Comparison of ENCODE assay signal across 8 cellular contexts in the genomic region with DNA sequence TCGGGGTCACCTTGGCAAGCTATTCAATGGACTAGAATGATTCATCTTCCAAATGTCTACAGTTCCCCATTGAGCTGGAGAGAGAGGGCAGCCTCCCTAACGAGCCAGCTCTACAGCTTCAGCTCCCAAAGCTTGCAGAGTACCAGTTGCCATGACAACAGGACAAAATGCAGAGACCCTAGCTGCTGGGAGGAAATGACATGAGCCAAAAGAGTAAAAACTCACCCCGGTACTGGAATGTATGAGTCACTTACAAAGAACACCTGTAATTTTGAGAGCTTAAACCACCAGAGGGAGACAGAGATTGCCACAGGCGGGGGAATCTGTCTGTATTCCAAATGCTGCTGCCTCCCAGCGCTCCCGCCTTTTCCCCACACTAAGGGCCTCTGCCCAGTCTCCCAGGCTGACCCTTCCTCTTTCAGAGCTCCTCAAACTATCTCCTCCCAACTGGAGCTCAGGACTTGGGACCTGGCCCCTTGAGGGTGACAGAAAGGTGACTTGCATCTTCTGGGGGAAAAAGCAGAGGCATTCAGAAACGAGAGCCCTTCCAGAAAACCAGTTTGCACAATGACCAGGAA.
DNase-seq lines count a peak whose midpoint lies in the region; ATAC-seq and TF ChIP-seq lines count a peak whose summit lies in the region.

No MANE protein-coding gene starts in this region.

- no CpG with 5 or more reads among the region's 7 CpGs for WGBS in trophoblast cell (ENCODE audit: extremely low coverage, insufficient coverage, insufficient read length)

- H4K91ac ChIP-seq in trophoblast cell (ENCODE audit: low read depth, low read length), result no peak overlapping the region

- DNase-seq in DMS53 (lab: John Stamatoyannopoulos, UW), result peak; percentile 89
- peak; percentile 79 for DNase-seq in GM20000 (ENCODE audit: low spot score)
- DNase-seq in PC-3, result peak; percentile 100
- DNase-seq in activated T-cell treated with anti-CD3 and anti-CD28 coated beads, Interleukin-2, amount 50 U/mL, for 24 hours, result peak; percentile 69
- peak; percentile 51 for DNase-seq in germinal center (ENCODE audit: low spot score)
- DNase-seq in trophoblast cell, result peak; percentile 69 to 93
- DNase-seq in middle frontal gyrus (ENCODE audit: extremely low spot score, low spot score), result no peak

- no peaks in the 10 kb centered on the region for H3K9me3 Mint-ChIP-seq in activated T-cell treated with anti-CD3 and anti-CD28 coated beads, Interleukin-2, amount 50 U/mL, for 24 hours

- H3K4me1 Mint-ChIP-seq in activated T-cell treated with anti-CD3 and anti-CD28 coated beads, Interleukin-2, amount 50 U/mL, for 24 hours (ENCODE audit: low read depth), result peaks cover 22% of the 10 kb centered on the region

- H3K14ac ChIP-seq in trophoblast cell (ENCODE audit: low read length), result no peak overlapping the region

- CTCF ChIA-PET in PC-3 (lab: Charles Lee), result interaction anchor here (0.5 to 3.8 kb wide), 34 partner anchors 9 to 601 kb away, joined by 3 to 124 read pairs (median 7); a partner anchor contains a TSS

- peaks cover 3% of the 10 kb centered on the region for H3K79me1 ChIP-seq in trophoblast cell (ENCODE audit: low read length)

- H3K79me2 ChIP-seq in PC-3 (ENCODE audit: low read length) (no peaks in the 10 kb centered on the region), trophoblast cell (ENCODE audit: control insufficient read depth, insufficient read depth, low read length, poor library complexity) (no peaks in the 10 kb centered on the region)

- intact Hi-C loops in PC-3 (cut with micrococcal nuclease), result loop anchor here (1.0 to 5.0 kb wide), 6 partner anchors 12 to 224 kb away; no protein-coding TSS in a partner anchor

- BruUV-seq in PC-3 (replicated peaks; lab: Mats Ljungman, UMichigan), result no TSS peak

- H4K20me1 ChIP-seq in PC-3 (ENCODE audit: low read length), result no peaks in the 10 kb centered on the region

- H3K4me3 ChIP-seq in PC-3 (ENCODE audit: low read length), result no peak overlapping the region
- H3K4me3 ChIP-seq in trophoblast cell (ENCODE audit: low read depth, low read length), result no peak overlapping the region

- H3K9me3 ChIP-seq in PC-3 (ENCODE audit: low read length) (no peaks in the 10 kb centered on the region), trophoblast cell (ENCODE audit: insufficient read depth, low read depth, low read length) (no peaks in the 10 kb centered on the region)

- 0 out of 2 replicates have a peak overlapping the region, but pooled peaks have one; percentile 1 for H3K27ac ChIP-seq in PC-3 (ENCODE audit: low read length)
- H3K27ac ChIP-seq in trophoblast cell (ENCODE audit: low read depth, low read length), result no peak overlapping the region

- H2BK5ac ChIP-seq in trophoblast cell (ENCODE audit: low read depth, low read length, poor library complexity), result no peak overlapping the region

- peak; percentile 31 for TF ChIP-seq CTCF in GM20000 (IDR thresholded peaks at IDR 0.05; ENCODE audit: extremely low read depth, missing control alignments)
- peak; percentile 100 for TF ChIP-seq CTCF in PC-3 (conservative IDR thresholded peaks at IDR 0.05; ENCODE audit: low read depth, low read length)

- H3K36me3 ChIP-seq in PC-3 (ENCODE audit: low read depth, low read length), result no peaks in the 10 kb centered on the region
- H3K36me3 ChIP-seq in trophoblast cell (ENCODE audit: control insufficient read depth in 1 of 2, insufficient read depth in 2 of 2, low read length in 2 of 2), result no peaks in the 10 kb centered on the region

- ATAC-seq in HG03558 (IDR thresholded peaks at IDR 0.05; ENCODE audit: extremely low read depth, unreplicated experiment), result peak; percentile 84
- ATAC-seq in PC-3, result peak; percentile 84

- H3K23ac ChIP-seq in trophoblast cell (ENCODE audit: low read length), result no peak overlapping the region

- peak overlapping the region; percentile 17 for H2BK12ac ChIP-seq in trophoblast cell (ENCODE audit: low read length)

- no peaks in the 10 kb centered on the region for H3K27me3 Mint-ChIP-seq in activated T-cell treated with anti-CD3 and anti-CD28 coated beads, Interleukin-2, amount 50 U/mL, for 24 hours

- H3K27ac Mint-ChIP-seq in activated T-cell treated with anti-CD3 and anti-CD28 coated beads, Interleukin-2, amount 50 U/mL, for 24 hours, result peak overlapping the region; percentile 83

- H3K4me1 ChIP-seq in PC-3 (ENCODE audit: insufficient read depth, low read length) (peaks cover 33% of the 10 kb centered on the region), trophoblast cell (ENCODE audit: control insufficient read depth in 1 of 2, insufficient read depth in 2 of 2, low read length in 2 of 2) (peaks cover 5 to 13% of the 10 kb centered on the region in 2 experiments)

- peak overlapping the region; percentile 49 for H2AFZ ChIP-seq in PC-3 (ENCODE audit: low read length)
- no peak overlapping the region for H2AFZ ChIP-seq in trophoblast cell (ENCODE audit: insufficient read depth, low read length, poor library complexity)

- H3K4me2 ChIP-seq in PC-3 (ENCODE audit: low read length), result peak overlapping the region; percentile 32
- no peak overlapping the region for H3K4me2 ChIP-seq in trophoblast cell (ENCODE audit: low read length)

- peak overlapping the region; percentile 8 for H3K9ac ChIP-seq in PC-3 (ENCODE audit: low read length)
- H3K9ac ChIP-seq in trophoblast cell (ENCODE audit: low read length), result no peak overlapping the region

- H3K36me3 Mint-ChIP-seq in activated T-cell treated with anti-CD3 and anti-CD28 coated beads, Interleukin-2, amount 50 U/mL, for 24 hours (ENCODE audit: low read depth), result no peaks in the 10 kb centered on the region

- no peak overlapping the region for H4K12ac ChIP-seq in trophoblast cell (ENCODE audit: low read depth, low read length)

- no peak overlapping the region for H2AK5ac ChIP-seq in trophoblast cell (ENCODE audit: low read length)

- no peak overlapping the region for H4K8ac ChIP-seq in trophoblast cell (ENCODE audit: low read depth, low read length)

- no peak overlapping the region for H2BK120ac ChIP-seq in trophoblast cell (ENCODE audit: insufficient read depth, low read length, poor library complexity)

- no peaks in the 10 kb centered on the region for H3K27me3 ChIP-seq in PC-3 (ENCODE audit: low read length)
- no peaks in the 10 kb centered on the region for H3K27me3 ChIP-seq in trophoblast cell (ENCODE audit: insufficient read depth, low read length)

- H3K9me2 ChIP-seq in PC-3 (replicated peaks; ENCODE audit: low read length), result no peaks in the 10 kb centered on the region

- peaks cover 11% of the 10 kb centered on the region for H3F3A ChIP-seq in PC-3 (ENCODE audit: low read length, unreplicated experiment)

- H3K18ac ChIP-seq in trophoblast cell (ENCODE audit: low read length), result no peak overlapping the region

- POLR2A ChIA-PET in PC-3 (lab: Charles Lee; ENCODE audit: unreplicated experiment), result interaction anchor here (0.5 to 1.1 kb wide), 10 partner anchors 11 to 1962 kb away, joined by 3 to 9 read pairs (median 4); no protein-coding TSS in a partner anchor

- no peak overlapping the region for H3K4me3 Mint-ChIP-seq in activated T-cell treated with anti-CD3 and anti-CD28 coated beads, Interleukin-2, amount 50 U/mL, for 24 hours

- no peak overlapping the region for H3K4ac ChIP-seq in trophoblast cell (ENCODE audit: low read depth, low read length)
